1 cellular context compared by ENCODE assay signal in genomic region chr14:92701826-92702225, GRCh38.
TF ChIP-seq lines count a peak whose summit lies in the region.

No MANE protein-coding gene starts in this region.

TF ChIP-seq in H1, 55 proteins besides CTCF, POLR2A, EP300 and RAD21 (continued from another document):
- TF ChIP-seq CEBPB (IDR thresholded peaks at IDR 0.05; ENCODE audit: low read depth, low read length) = no peak
